In genomic region chr13:87554045-87554444, GRCh38 we compare ENCODE assay signal across 17 cellular contexts.
A peak's percentile ranks its signal among the peaks of the same experiment; 100 is the strongest.
DNase-seq lines count a peak whose midpoint lies in the region; ATAC-seq, FAIRE-seq and TF ChIP-seq lines count a peak whose summit lies in the region.
"Had no signal": no experiment of that assay in that cellular context is flagged by ENCODE, and none has a peak within 500 bp of the region (broad histone marks: within the 10 kb centered on the region; RNA-seq: fewer than 3 reads in every experiment).

No MANE protein-coding gene starts in this region.

- no peak for FAIRE-seq in GM12892 (lab: Jason Lieb, UNC)
- FAIRE-seq: H1 had no signal

- no peak overlapping the region for H3K27ac ChIP-seq in OCI-LY3 (ENCODE audit: low read length)
- H3K27ac ChIP-seq: C4-2B, HL-60, KMS-11 had no signal

- no peaks in the 10 kb centered on the region for H3K27me3 Mint-ChIP-seq in activated T-helper 1 cell treated with anti-CD3 and anti-CD28 coated beads, Interleukin-12 subunit alpha, Interleukin-12 subunit beta, Interleukin-2, Interleukin-4 antibody, amounts not matched to agents 30 ng/mL and 10 ng/mL and 1 ng/mL, durations not matched to agents 14 hours and 24 hours and 36 hours (ENCODE audit: insufficient read depth)
- H3K27me3 Mint-ChIP-seq: CD4-positive, alpha-beta T cell had no signal

- TF ChIP-seq POLR2A in GM12892 (IDR thresholded peaks at IDR 0.05; ENCODE audit: low read depth, low read length) = no peak

- H3K27me3 ChIP-seq in OCI-LY3 (ENCODE audit: low read depth, low read length) = no peaks in the 10 kb centered on the region

- peaks cover 3% of the 10 kb centered on the region for H3K9me3 Mint-ChIP-seq in activated T-helper 1 cell treated with anti-CD3 and anti-CD28 coated beads, Interleukin-12 subunit alpha, Interleukin-12 subunit beta, Interleukin-2, Interleukin-4 antibody, amounts not matched to agents 30 ng/mL and 10 ng/mL and 1 ng/mL, durations not matched to agents 14 hours and 24 hours and 36 hours
- H3K9me3 Mint-ChIP-seq: CD4-positive, alpha-beta T cell had no signal

- H3K4me3 ChIP-seq in OCI-LY3 (ENCODE audit: low read length) = no peak overlapping the region
- H3K4me3 ChIP-seq: HAP-1 had no signal

- no peaks in the 10 kb centered on the region for H3K36me3 Mint-ChIP-seq in activated T-helper 1 cell treated with anti-CD3 and anti-CD28 coated beads, Interleukin-12 subunit alpha, Interleukin-12 subunit beta, Interleukin-2, Interleukin-4 antibody, amounts not matched to agents 30 ng/mL and 10 ng/mL and 1 ng/mL, durations not matched to agents 14 hours and 24 hours and 36 hours (ENCODE audit: low read depth)

- H4K20me1 ChIP-seq in OCI-LY3 (ENCODE audit: insufficient read depth, low read length) = no peaks in the 10 kb centered on the region

- H3K4me3 Mint-ChIP-seq in activated T-helper 1 cell treated with anti-CD3 and anti-CD28 coated beads, Interleukin-12 subunit alpha, Interleukin-12 subunit beta, Interleukin-2, Interleukin-4 antibody, amounts not matched to agents 30 ng/mL and 10 ng/mL and 1 ng/mL, durations not matched to agents 14 hours and 24 hours and 36 hours = no peak overlapping the region
- H3K4me3 Mint-ChIP-seq: CD4-positive, alpha-beta T cell had no signal

- H3K9me3 ChIP-seq in OCI-LY3 (ENCODE audit: insufficient read depth, low read length) = no peaks in the 10 kb centered on the region
- H3K9me3 ChIP-seq: Caco-2, HAP-1 had no signal

- ATAC-seq in GM18858 (IDR thresholded peaks at IDR 0.05; ENCODE audit: unreplicated experiment) (peak; percentile 42), HG02610 (IDR thresholded peaks at IDR 0.05; ENCODE audit: unreplicated experiment) (peak; percentile 67)

- DNase-seq in GM12892 (ENCODE audit: insufficient read length) (no peak), SIG-M5 treated with dmso at 0.1 percent for 504 hours (lab: John Stamatoyannopoulos, UW; ENCODE audit: unreplicated experiment) (no peak)
- DNase-seq in activated T-helper 1 cell treated with anti-CD3 and anti-CD28 coated beads, Interleukin-12 subunit alpha, Interleukin-12 subunit beta, Interleukin-2, Interleukin-4 antibody, amounts not matched to agents 30 ng/mL and 10 ng/mL and 1 ng/mL, durations not matched to agents 14 hours and 24 hours and 36 hours (ENCODE audit: low spot score) = no peak
- DNase-seq: AML-193; Caco-2; CD4-positive, alpha-beta T cell; DMS153; DMS79; GDM1 had no signal

- no peaks in the 10 kb centered on the region for H3K79me2 ChIP-seq in OCI-LY3 (ENCODE audit: low read length)

- no peaks in the 10 kb centered on the region for H3K4me1 Mint-ChIP-seq in activated T-helper 1 cell treated with anti-CD3 and anti-CD28 coated beads, Interleukin-12 subunit alpha, Interleukin-12 subunit beta, Interleukin-2, Interleukin-4 antibody, amounts not matched to agents 30 ng/mL and 10 ng/mL and 1 ng/mL, durations not matched to agents 14 hours and 24 hours and 36 hours (ENCODE audit: low read depth)

- H3K4me1 ChIP-seq in OCI-LY3 (ENCODE audit: low read length) = no peaks in the 10 kb centered on the region
- H3K4me1 ChIP-seq: Caco-2, HAP-1 had no signal

- no peaks in the 10 kb centered on the region for H3K36me3 ChIP-seq in OCI-LY3 (replicated peaks; ENCODE audit: low read depth, low read length)
- H3K36me3 ChIP-seq: HAP-1 had no signal

- H3K27ac Mint-ChIP-seq in activated T-helper 1 cell treated with anti-CD3 and anti-CD28 coated beads, Interleukin-12 subunit alpha, Interleukin-12 subunit beta, Interleukin-2, Interleukin-4 antibody, amounts not matched to agents 30 ng/mL and 10 ng/mL and 1 ng/mL, durations not matched to agents 14 hours and 24 hours and 36 hours = no peak overlapping the region
- H3K27ac Mint-ChIP-seq: CD4-positive, alpha-beta T cell had no signal

- H3K4me2 ChIP-seq in OCI-LY3 (ENCODE audit: low read length) = no peak overlapping the region
- H3K4me2 ChIP-seq: KMS-11 had no signal

- TF ChIP-seq CTCF in OCI-LY3 (IDR thresholded peaks at IDR 0.05; ENCODE audit: low read depth, low read length) = no peak

- intact Hi-C loops in activated T-helper 1 cell treated with anti-CD3 and anti-CD28 coated beads, Interleukin-12 subunit alpha, Interleukin-12 subunit beta, Interleukin-2, Interleukin-4 antibody, amounts not matched to agents 30 ng/mL and 10 ng/mL and 1 ng/mL, durations not matched to agents 14 hours and 24 hours and 36 hours (cut with micrococcal nuclease) = no loop called here

- 0 out of 2 replicates have a peak overlapping the region, but pooled peaks have one; percentile 25 for H2AFZ ChIP-seq in OCI-LY3 (ENCODE audit: low read depth, low read length)

- no peak overlapping the region for H3K9ac ChIP-seq in OCI-LY3 (ENCODE audit: low read length)
- H3K9ac ChIP-seq: KMS-11 had no signal
